ENCODE assay signal across 12 cellular contexts in genomic region chr3:123071146-123071545, GRCh38. TPM values are rescaled to one million over a fixed set of nuclear protein-coding genes. Genes with fewer than 3 reads are reported as not detected.
A peak's percentile ranks its signal among the peaks of the same experiment; 100 is the strongest.
DNase-seq lines count a peak whose midpoint lies in the region; ATAC-seq and TF ChIP-seq lines count a peak whose summit lies in the region.
"Had no signal": no experiment of that assay in that cellular context is flagged by ENCODE, and none has a peak within 500 bp of the region (broad histone marks: within the 10 kb centered on the region; RNA-seq: fewer than 3 reads in every experiment).

No MANE protein-coding gene starts in this region.

- peaks cover 21% of the 10 kb centered on the region; the same call in 1 of the 2 replicates for H3F3A ChIP-seq in GM23248 (ENCODE audit: insufficient read depth)

- no peak for ATAC-seq in GM18519 (IDR thresholded peaks at IDR 0.05; ENCODE audit: low FRiP score, unreplicated experiment)

- peaks cover 24% of the 10 kb centered on the region for H3K4me1 ChIP-seq in GM23248 (ENCODE audit: insufficient read depth)

- H3K9me2 ChIP-seq in GM23248 (ENCODE audit: insufficient read depth): no peaks in the 10 kb centered on the region

- no peak overlapping the region for H3K4me2 ChIP-seq in GM23248 (ENCODE audit: unreplicated experiment)

- in situ Hi-C loops in GM23248 (cut with MboI): no loop called here

- no peaks in the 10 kb centered on the region for H3K36me3 ChIP-seq in GM23248 (ENCODE audit: low read depth)

- H3K9me3 ChIP-seq in GM23248 (ENCODE audit: low read depth): no peaks in the 10 kb centered on the region

- no peak overlapping the region for H3K9ac ChIP-seq in GM23248

- DNase-seq in Ammon's horn (ENCODE audit: low spot score) (peak; percentile 28), GM23248 (peak; percentile 37), iris pigment epithelial cell (ENCODE audit: low read depth) (peak; percentile 70), substantia nigra (lab: John Stamatoyannopoulos, UW) (no peak), ureter (ENCODE audit: low spot score) (no peak)
- DNase-seq in activated naive CD4-positive, alpha-beta T cell (lab: John Stamatoyannopoulos, UW): no peak
- DNase-seq: NCI-H510A treated with DMSO at 0.1 percent for 48 hours had no signal

- H3K4me3 ChIP-seq in GM23248 (no peak overlapping the region), WI38 (ENCODE audit: low read depth, low read length) (no peak overlapping the region)

- TF ChIP-seq CTCF in WI38 (IDR thresholded peaks at IDR 0.05; ENCODE audit: low read depth, low read length): 0 out of 2 replicates have a peak, but pooled peaks have one; percentile 6

- 75 to 77% methylated on average over 5 of the region's 5 CpGs for WGBS in GM23248 (ENCODE audit: low coverage in 1 of 2, low lambda C conversion rate in 2 of 2, missing lambda C conversion rate in 2 of 2), 2 experiments

- H3K27me3 ChIP-seq in GM23248 (replicated peaks; ENCODE audit: insufficient read depth): no peaks in the 10 kb centered on the region

- H4K20me1 ChIP-seq in GM23248 (ENCODE audit: insufficient read depth): no peaks in the 10 kb centered on the region; the same call in 1 of the 2 replicates

- peaks cover 90% of the 10 kb centered on the region for H3K79me2 ChIP-seq in GM23248 (ENCODE audit: insufficient read depth)

- H2AFZ ChIP-seq in GM23248: no peak overlapping the region

- H3K27ac ChIP-seq in GM23248 (no peak overlapping the region), substantia nigra (ENCODE audit: low read depth, low read length, poor library complexity, severe bottlenecking) (no peak overlapping the region)

RNA-seq across cellular contexts. Expression of gene PDIA5, which starts 4.3 kb away (rescaled TPM):
- 39.5 and 49.1 TPM in 2 replicates for total RNA-seq in GM23248 (2014; rRNA removed; shearing (Covaris generic))
- 57.3 and 60.2 TPM in 2 replicates for polyA plus RNA-seq in GM23248 (2016; fragmentation: Nextera tagmentation; extraction: Ambion mirVana)
- 44.2 TPM for total RNA-seq in ureter

RNA-seq across cellular contexts. Expression of gene SEMA5B, which starts 43.6 kb away (rescaled TPM):
- not detected in 2 replicates for total RNA-seq in GM23248 (2014; rRNA removed; shearing (Covaris generic))
- polyA plus RNA-seq in GM23248 (2016; fragmentation: Nextera tagmentation; extraction: Ambion mirVana): not detected in 2 replicates
- 2.3 TPM for total RNA-seq in ureter
- total RNA-seq: activated T-helper 2 cell treated with anti-CD3 and anti-CD28 coated beads, Interferon-gamma antibody, Interleukin-2, Interleukin-4, amounts not matched to agents 10 μg/mL and 5 μg/mL and 100 μg/mL, durations not matched to agents 14 hours and 24 hours and 36 hours; kidney epithelial cell; T-helper 2 cell treated with Interferon-gamma antibody and Interleukin-4, amounts not matched to agents 100 ng/mL and 5 ng/mL, for 36 hours had no signal

Comparison
In these comparisons a context has a peak if more than half of its experiments do, and no peak if none do; other contexts are left out.
1. DNase-seq: peak in Ammon's horn (single experiment), GM23248 (single experiment) and iris pigment epithelial cell (single experiment); none in substantia nigra (0 of 49), ureter (single experiment) and activated naive CD4-positive, alpha-beta T cell (0 of 4).